11 cellular contexts compared by ENCODE assay signal in the genomic region with DNA sequence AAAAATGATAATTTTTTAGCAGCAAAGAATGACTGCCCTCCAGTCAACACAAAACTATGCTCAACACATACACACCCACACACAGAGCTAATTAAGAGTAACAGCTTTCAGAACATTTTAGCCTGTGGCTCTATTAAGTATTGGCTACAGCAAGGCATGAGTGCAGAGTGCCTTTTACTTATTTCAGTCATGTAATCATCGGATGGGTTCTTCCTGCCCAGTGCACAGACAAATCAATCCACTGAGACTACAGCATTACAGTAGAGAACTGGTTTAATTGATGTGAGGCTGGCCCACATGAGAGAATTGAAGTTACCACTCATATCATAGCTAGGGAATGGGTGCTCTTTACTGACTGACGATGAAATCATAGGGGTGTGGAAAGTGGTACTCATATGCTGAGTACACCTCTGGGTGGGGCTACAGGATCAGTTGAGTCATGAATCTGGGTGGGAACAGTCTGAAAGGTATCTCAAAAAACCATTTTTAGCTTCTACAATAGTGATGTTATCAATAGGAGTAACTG.
DNase-seq lines count a peak whose midpoint lies in the region; ATAC-seq and TF ChIP-seq lines count a peak whose summit lies in the region.
"Had no signal": no experiment of that assay in that cellular context is flagged by ENCODE, and none has a peak within 500 bp of the region (broad histone marks: within the 10 kb centered on the region; RNA-seq: fewer than 3 reads in every experiment).

No MANE protein-coding gene starts in this region.

- H3K27me3 ChIP-seq in BJ (ENCODE audit: control insufficient read depth, insufficient read depth, low read length) (no peaks in the 10 kb centered on the region), NT2/D1 (ENCODE audit: insufficient read depth, insufficient read length) (no peaks in the 10 kb centered on the region)

- peak; percentile 54 for ATAC-seq in GM19351 (IDR thresholded peaks at IDR 0.05; ENCODE audit: unreplicated experiment)
- ATAC-seq in GM21619 (IDR thresholded peaks at IDR 0.05; ENCODE audit: unreplicated experiment), result no peak
- no peak for ATAC-seq in HG03135 (IDR thresholded peaks at IDR 0.05; ENCODE audit: unreplicated experiment)
- ATAC-seq in HG03139 (IDR thresholded peaks at IDR 0.05; ENCODE audit: unreplicated experiment), result no peak
- ATAC-seq: CD8-positive, alpha-beta T cell had no signal

- no peak for TF ChIP-seq CTCF in BJ (IDR thresholded peaks at IDR 0.05; ENCODE audit: insufficient read depth, low read depth, low read length)
- TF ChIP-seq CTCF in epithelial cell of proximal tubule (conservative IDR thresholded peaks at IDR 0.05; ENCODE audit: low read depth, low read length), result peak; percentile 25

- H3K4me3 ChIP-seq in BJ (ENCODE audit: low read depth, low read length) (no peak overlapping the region), NT2/D1 (ENCODE audit: insufficient read length, low read depth) (no peak overlapping the region), epithelial cell of proximal tubule (ENCODE audit: low read depth, low read length) (no peak overlapping the region)

- DNase-seq in BJ (ENCODE audit: low read depth) (peak; percentile 4), NT2/D1 (ENCODE audit: low read depth, low spot score) (peak; percentile 8), epithelial cell of proximal tubule (ENCODE audit: low read depth) (no peak), HUDEP-2 (lab: John Stamatoyannopoulos, UW; ENCODE audit: unreplicated experiment in 76 of 76) (no peak)
- DNase-seq: activated naive CD4-positive, alpha-beta T cell treated with anti-CD3 and anti-CD28 coated beads, Interleukin-2, amount 10 ng/mL, durations not matched to agents 7 days and 5 days; CD8-positive, alpha-beta T cell; small intestine had no signal

- H3K4me1 ChIP-seq in NT2/D1 (ENCODE audit: insufficient read depth, insufficient read length), result no peaks in the 10 kb centered on the region

- CTCF ChIA-PET in BJ (lab: Yijun Ruan, JAX), result interaction anchor here (1.1 kb wide), 1 partner anchor 31 kb away, joined by 3 read pairs; no protein-coding TSS in a partner anchor

- no peaks in the 10 kb centered on the region for H3K9me3 ChIP-seq in NT2/D1 (ENCODE audit: insufficient read depth, low read length)

- H3K9ac ChIP-seq in NT2/D1 (ENCODE audit: insufficient read length, low read depth), result no peak overlapping the region

- POLR2A ChIA-PET in BJ (lab: Charles Lee), result interaction anchor here (0.6 kb wide), 1 partner anchor 310 kb away, joined by 3 read pairs; no protein-coding TSS in a partner anchor

- H3K36me3 ChIP-seq in BJ (ENCODE audit: control insufficient read depth, insufficient read depth, low read length), result no peaks in the 10 kb centered on the region
- no peaks in the 10 kb centered on the region for H3K36me3 ChIP-seq in NT2/D1 (ENCODE audit: insufficient read depth, insufficient read length, low read length)

Comparison
In these comparisons a context has a peak if more than half of its experiments do, and no peak if none do; other contexts are left out.
1. DNase-seq: peak in BJ (single experiment) and NT2/D1 (single experiment); none in epithelial cell of proximal tubule (single experiment) and HUDEP-2 (0 of 76).